ENCODE assay signal across 8 cellular contexts in the genomic region with DNA sequence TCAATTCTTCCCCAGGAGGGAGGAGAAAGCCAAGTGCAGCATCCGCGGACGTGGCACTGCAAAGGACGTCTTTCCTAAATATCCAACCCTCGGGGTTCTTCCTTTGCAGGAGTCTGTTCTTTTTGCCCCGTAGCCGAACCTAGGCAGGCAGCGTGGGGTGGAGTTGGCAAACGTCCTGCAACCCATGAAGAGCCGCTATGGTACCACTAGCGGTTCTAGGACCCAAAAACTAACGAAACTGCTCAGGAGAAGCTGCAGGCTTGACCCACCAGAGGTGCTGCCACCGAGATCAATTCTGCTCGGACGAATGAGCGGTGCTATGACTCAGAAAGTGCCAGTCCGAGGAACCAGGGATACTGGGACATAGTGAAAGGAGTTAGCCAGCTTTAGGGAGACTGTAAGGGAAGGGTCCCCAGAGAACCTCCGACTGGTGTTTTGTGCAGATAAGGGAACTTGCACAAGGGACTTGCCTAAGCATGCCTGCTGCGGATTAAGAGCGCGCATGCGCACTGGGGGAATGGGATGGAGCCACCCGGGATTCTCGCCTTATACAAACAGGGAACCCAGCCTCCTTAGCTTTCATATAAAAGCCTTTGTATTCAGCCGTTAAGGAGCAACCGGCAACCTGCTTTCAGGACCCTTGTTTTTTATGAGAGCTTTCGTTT. TPM values are rescaled to one million over a fixed set of nuclear protein-coding genes. Genes with fewer than 3 reads are reported as not detected.
DNase-seq lines count a peak whose midpoint lies in the region; ATAC-seq and TF ChIP-seq lines count a peak whose summit lies in the region.

No MANE protein-coding gene starts in this region.

- H3K9ac ChIP-seq in SK-N-MC (ENCODE audit: insufficient read length), result peak overlapping the region; percentile 90

- peak; percentile 84 for ATAC-seq in Right ventricle myocardium superior (ENCODE audit: poor library complexity)

- H3K36me3 Mint-ChIP-seq in activated naive CD4-positive, alpha-beta T cell treated with anti-CD3 and anti-CD28 coated beads, Interleukin-2, amount 50 U/mL, for 24 hours, result no peaks in the 10 kb centered on the region
- peaks cover 2% of the 10 kb centered on the region for H3K36me3 Mint-ChIP-seq in osteocyte (ENCODE audit: unreplicated experiment)
- H3K36me3 Mint-ChIP-seq in type B pancreatic cell, result no peaks in the 10 kb centered on the region

- DNase-seq in DMS153 treated with DMSO at 0.1 percent for 48 hours (lab: John Stamatoyannopoulos, UW; ENCODE audit: unreplicated experiment), result peak; percentile 99
- peak; percentile 77 for DNase-seq in HCEC 1CT
- peak; percentile 78 for DNase-seq in NCI-H1092 (lab: John Stamatoyannopoulos, UW)
- DNase-seq in SK-N-MC (ENCODE audit: low read depth, low spot score), result peak; percentile 88
- peak; percentile 87 for DNase-seq in Right ventricle myocardium superior
- peak; percentile 93 for DNase-seq in osteocyte (ENCODE audit: extremely low spot score, unreplicated experiment)
- DNase-seq in type B pancreatic cell (ENCODE audit: extremely low spot score, unreplicated experiment), result peak; percentile 84

- peak overlapping the region; percentile 96 for H3K4me3 Mint-ChIP-seq in activated naive CD4-positive, alpha-beta T cell treated with anti-CD3 and anti-CD28 coated beads, Interleukin-2, amount 50 U/mL, for 24 hours
- H3K4me3 Mint-ChIP-seq in osteocyte (ENCODE audit: unreplicated experiment), result peak overlapping the region; percentile 83
- H3K4me3 Mint-ChIP-seq in type B pancreatic cell, result peak overlapping the region; percentile 93

- peak overlapping the region; percentile 91 for H3K4me3 ChIP-seq in SK-N-MC

- TF ChIP-seq CTCF in osteocyte (IDR thresholded peaks at IDR 0.05) (no peak), type B pancreatic cell (conservative IDR thresholded peaks at IDR 0.05) (peak; percentile 11)

- H3K27ac Mint-ChIP-seq in activated naive CD4-positive, alpha-beta T cell treated with anti-CD3 and anti-CD28 coated beads, Interleukin-2, amount 50 U/mL, for 24 hours, result peak overlapping the region; percentile 98
- H3K27ac Mint-ChIP-seq in osteocyte (ENCODE audit: unreplicated experiment) (peak overlapping the region; percentile 97), type B pancreatic cell (peak overlapping the region; percentile 94)

- intact Hi-C loops in Right ventricle myocardium superior (cut with DNase I), result loop anchor here (5.0 kb wide), 1 partner anchor 35 kb away; a partner anchor contains a TSS

- peak overlapping the region; percentile 94 for H3K27ac ChIP-seq in SK-N-MC

- H3K9me3 Mint-ChIP-seq in activated naive CD4-positive, alpha-beta T cell treated with anti-CD3 and anti-CD28 coated beads, Interleukin-2, amount 50 U/mL, for 24 hours, result no peaks in the 10 kb centered on the region
- H3K9me3 Mint-ChIP-seq in osteocyte (ENCODE audit: unreplicated experiment), result no peaks in the 10 kb centered on the region
- H3K9me3 Mint-ChIP-seq in type B pancreatic cell, result no peaks in the 10 kb centered on the region

- H3K36me3 ChIP-seq in SK-N-MC (ENCODE audit: insufficient read depth, low read length), result no peaks in the 10 kb centered on the region

- H3K9me3 ChIP-seq in SK-N-MC (ENCODE audit: low read depth, low read length), result no peaks in the 10 kb centered on the region

- H3K4me1 Mint-ChIP-seq in activated naive CD4-positive, alpha-beta T cell treated with anti-CD3 and anti-CD28 coated beads, Interleukin-2, amount 50 U/mL, for 24 hours, result peaks cover 36% of the 10 kb centered on the region
- H3K4me1 Mint-ChIP-seq in osteocyte (ENCODE audit: unreplicated experiment) (peaks cover 22% of the 10 kb centered on the region), type B pancreatic cell (ENCODE audit: unreplicated experiment) (no peaks in the 10 kb centered on the region)

- no peaks in the 10 kb centered on the region for H3K27me3 Mint-ChIP-seq in activated naive CD4-positive, alpha-beta T cell treated with anti-CD3 and anti-CD28 coated beads, Interleukin-2, amount 50 U/mL, for 24 hours
- H3K27me3 Mint-ChIP-seq in osteocyte (ENCODE audit: unreplicated experiment) (no peaks in the 10 kb centered on the region), type B pancreatic cell (peaks cover 71% of the 10 kb centered on the region)

RNA-seq across cellular contexts. Expression of a gene that starts 32.7 kb away (rescaled TPM):
- 0.94 TPM for total RNA-seq in Right ventricle myocardium superior
- 5.2 and 5.3 TPM in 2 replicates for total RNA-seq in osteocyte
- 0.34 and 0.74 TPM in 2 replicates for total RNA-seq in type B pancreatic cell (ENCODE audit: low replicate concordance)

Comparison
In these comparisons a context has a peak if more than half of its experiments do, and no peak if none do; other contexts are left out.
1. Peak in every context shown above with its lines: DNase-seq, ATAC-seq, H3K4me3 ChIP-seq and H3K27ac ChIP-seq.